Comparison of ENCODE assay signal across 17 cellular contexts in genomic region chr3:184003187-184003967, GRCh38. TPM values are rescaled to one million over a fixed set of nuclear protein-coding genes. Genes with fewer than 3 reads are reported as not detected.
DNase-seq lines count a peak whose midpoint lies in the region; ATAC-seq, FAIRE-seq and TF ChIP-seq lines count a peak whose summit lies in the region.
"Had no signal": no experiment of that assay in that cellular context is flagged by ENCODE, and none has a peak within 500 bp of the region (broad histone marks: within the 10 kb centered on the region; RNA-seq: fewer than 3 reads in every experiment).

No MANE protein-coding gene starts in this region.

- intact Hi-C loops in left ventricle myocardium inferior (cut with micrococcal nuclease) (no loop called here), cardiac septum (cut with DNase I) (no loop called here)

- H3K27me3 ChIP-seq in left ventricle myocardium inferior (ENCODE audit: low read depth): no peaks in the 10 kb centered on the region
- H3K27me3 ChIP-seq in bronchial epithelial cell (ENCODE audit: control insufficient read depth, insufficient read depth, low read length): no peaks in the 10 kb centered on the region
- H3K27me3 ChIP-seq: MG63 had no signal

- no peak for FAIRE-seq in bronchial epithelial cell (lab: Jason Lieb, UNC)
- no peak for FAIRE-seq in frontal cortex (lab: Jason Lieb, UNC)
- FAIRE-seq: GM12892, H1 had no signal

- no peak for ATAC-seq in effector memory CD8-positive, alpha-beta T cell (replicated peaks)
- ATAC-seq in HG02870 (IDR thresholded peaks at IDR 0.05; ENCODE audit: unreplicated experiment): no peak
- ATAC-seq: natural killer cell treated with Interleukin-12 subunit alpha and Interleukin-12 subunit beta and Interleukin-15 and Interleukin-18, amount 100 ng/mL, for 72 hours had no signal

- DNase-seq in left ventricle myocardium inferior (no peak), cardiac septum (ENCODE audit: low spot score) (no peak), bronchial epithelial cell (ENCODE audit: low read depth) (peak; percentile 90), iris pigment epithelial cell (ENCODE audit: low read depth) (peak; percentile 82), type B pancreatic cell (ENCODE audit: extremely low spot score, unreplicated experiment) (no peak), frontal cortex (ENCODE audit: low spot score in 2 of 2) (no peak)
- DNase-seq in effector memory CD8-positive, alpha-beta T cell: no peak
- DNase-seq: activated CD8-positive, alpha-beta memory T cell treated with anti-CD3 and anti-CD28 coated beads, Interleukin-2, amount 50 U/mL, for 4 hours; DMS53; immature natural killer cell; MG63 had no signal

- H3K9me3 Mint-ChIP-seq in type B pancreatic cell: no peaks in the 10 kb centered on the region
- H3K9me3 Mint-ChIP-seq in effector memory CD8-positive, alpha-beta T cell: no peaks in the 10 kb centered on the region
- H3K9me3 Mint-ChIP-seq: immature natural killer cell; natural killer cell treated with Interleukin-12 subunit alpha and Interleukin-12 subunit beta and Interleukin-15 and Interleukin-18, amount 100 ng/mL, for 72 hours had no signal

- peak overlapping the region; percentile 69 for H3K27ac ChIP-seq in left ventricle myocardium inferior (replicated peaks)

- TF ChIP-seq CTCF in left ventricle myocardium inferior (IDR thresholded peaks at IDR 0.05; ENCODE audit: borderline replicate concordance) (no peak), bronchial epithelial cell (IDR thresholded peaks at IDR 0.05; ENCODE audit: insufficient read depth, low read length, severe bottlenecking) (no peak), type B pancreatic cell (conservative IDR thresholded peaks at IDR 0.05) (no peak)

- no peak overlapping the region for H3K4me3 Mint-ChIP-seq in type B pancreatic cell
- no peak overlapping the region for H3K4me3 Mint-ChIP-seq in effector memory CD8-positive, alpha-beta T cell
- H3K4me3 Mint-ChIP-seq: immature natural killer cell; natural killer cell treated with Interleukin-12 subunit alpha and Interleukin-12 subunit beta and Interleukin-15 and Interleukin-18, amount 100 ng/mL, for 72 hours had no signal

- peaks cover 32% of the 10 kb centered on the region for H3K4me1 Mint-ChIP-seq in type B pancreatic cell (ENCODE audit: unreplicated experiment)
- peaks cover 0 to 7% of the 10 kb centered on the region in 2 donors for H3K4me1 Mint-ChIP-seq in effector memory CD8-positive, alpha-beta T cell (ENCODE audit: low read depth in 2 of 2)

- H3K36me3 Mint-ChIP-seq in type B pancreatic cell: peaks cover 6% of the 10 kb centered on the region
- H3K36me3 Mint-ChIP-seq in effector memory CD8-positive, alpha-beta T cell (ENCODE audit: insufficient read depth): peaks cover 16% of the 10 kb centered on the region
- H3K36me3 Mint-ChIP-seq: natural killer cell treated with Interleukin-12 subunit alpha and Interleukin-12 subunit beta and Interleukin-15 and Interleukin-18, amount 100 ng/mL, for 72 hours had no signal

- H3K4me3 ChIP-seq in left ventricle myocardium inferior (no peak overlapping the region), bronchial epithelial cell (ENCODE audit: low read depth, low read length) (no peak overlapping the region)
- H3K4me3 ChIP-seq: MG63 had no signal

- H3K9me3 ChIP-seq in left ventricle myocardium inferior (replicated peaks): no peaks in the 10 kb centered on the region
- H3K9me3 ChIP-seq: MG63 had no signal

- H3K27ac Mint-ChIP-seq in type B pancreatic cell: peak overlapping the region; percentile 69
- H3K27ac Mint-ChIP-seq in effector memory CD8-positive, alpha-beta T cell: no peak overlapping the region
- H3K27ac Mint-ChIP-seq: immature natural killer cell; natural killer cell treated with Interleukin-12 subunit alpha and Interleukin-12 subunit beta and Interleukin-15 and Interleukin-18, amount 100 ng/mL, for 72 hours had no signal

- H3K27me3 Mint-ChIP-seq in type B pancreatic cell: no peaks in the 10 kb centered on the region
- no peaks in the 10 kb centered on the region for H3K27me3 Mint-ChIP-seq in effector memory CD8-positive, alpha-beta T cell
- H3K27me3 Mint-ChIP-seq: natural killer cell treated with Interleukin-12 subunit alpha and Interleukin-12 subunit beta and Interleukin-15 and Interleukin-18, amount 100 ng/mL, for 72 hours had no signal

- peaks cover 80% of the 10 kb centered on the region for H3K4me1 ChIP-seq in left ventricle myocardium inferior

- H3K36me3 ChIP-seq in left ventricle myocardium inferior (peaks cover 7% of the 10 kb centered on the region), bronchial epithelial cell (ENCODE audit: control insufficient read depth, insufficient read depth, low read length) (peaks cover 4% of the 10 kb centered on the region)

RNA-seq across cellular contexts. Expression of gene ABCC5, which starts 14.3 kb away (rescaled TPM):
- total RNA-seq in left ventricle myocardium inferior: 49.4 TPM
- total RNA-seq in cardiac septum: 34.6 TPM
- total RNA-seq in bronchial epithelial cell: 18.7 and 28.2 TPM in 2 replicates
- total RNA-seq in type B pancreatic cell (ENCODE audit: low replicate concordance): 39.3 and 61.2 TPM in 2 replicates
- 37.9 TPM for total RNA-seq in frontal cortex

RNA-seq across cellular contexts. Expression of gene HTR3D, which starts 28.2 kb away (rescaled TPM):
- total RNA-seq in left ventricle myocardium inferior (not detected), cardiac septum (not detected), bronchial epithelial cell (not detected in 2 replicates), type B pancreatic cell (ENCODE audit: low replicate concordance) (not detected in 2 replicates), frontal cortex (not detected)
- total RNA-seq: A673; H1; natural killer cell treated with Interleukin-12 subunit alpha and Interleukin-12 subunit beta and Interleukin-15 and Interleukin-18, amount 100 ng/mL, for 72 hours; urinary bladder had no signal

RNA-seq across cellular contexts. Expression of gene HTR3C, which starts 49.5 kb away (rescaled TPM):
- not detected for total RNA-seq in left ventricle myocardium inferior
- not detected for total RNA-seq in cardiac septum
- not detected in 2 replicates for total RNA-seq in bronchial epithelial cell
- total RNA-seq in type B pancreatic cell (ENCODE audit: low replicate concordance): not detected in 2 replicates
- total RNA-seq in frontal cortex: not detected
- total RNA-seq: A673; H1; natural killer cell treated with Interleukin-12 subunit alpha and Interleukin-12 subunit beta and Interleukin-15 and Interleukin-18, amount 100 ng/mL, for 72 hours; urinary bladder had no signal

Comparison
In these comparisons a context has a peak if more than half of its experiments do, and no peak if none do; other contexts are left out.
1. DNase-seq: peak in bronchial epithelial cell (single experiment) and iris pigment epithelial cell (single experiment); none in left ventricle myocardium inferior (single experiment), cardiac septum (single experiment), type B pancreatic cell (single experiment), effector memory CD8-positive, alpha-beta T cell (0 of 3) and frontal cortex (0 of 2).